8 cellular contexts compared by ENCODE assay signal in the genomic region with DNA sequence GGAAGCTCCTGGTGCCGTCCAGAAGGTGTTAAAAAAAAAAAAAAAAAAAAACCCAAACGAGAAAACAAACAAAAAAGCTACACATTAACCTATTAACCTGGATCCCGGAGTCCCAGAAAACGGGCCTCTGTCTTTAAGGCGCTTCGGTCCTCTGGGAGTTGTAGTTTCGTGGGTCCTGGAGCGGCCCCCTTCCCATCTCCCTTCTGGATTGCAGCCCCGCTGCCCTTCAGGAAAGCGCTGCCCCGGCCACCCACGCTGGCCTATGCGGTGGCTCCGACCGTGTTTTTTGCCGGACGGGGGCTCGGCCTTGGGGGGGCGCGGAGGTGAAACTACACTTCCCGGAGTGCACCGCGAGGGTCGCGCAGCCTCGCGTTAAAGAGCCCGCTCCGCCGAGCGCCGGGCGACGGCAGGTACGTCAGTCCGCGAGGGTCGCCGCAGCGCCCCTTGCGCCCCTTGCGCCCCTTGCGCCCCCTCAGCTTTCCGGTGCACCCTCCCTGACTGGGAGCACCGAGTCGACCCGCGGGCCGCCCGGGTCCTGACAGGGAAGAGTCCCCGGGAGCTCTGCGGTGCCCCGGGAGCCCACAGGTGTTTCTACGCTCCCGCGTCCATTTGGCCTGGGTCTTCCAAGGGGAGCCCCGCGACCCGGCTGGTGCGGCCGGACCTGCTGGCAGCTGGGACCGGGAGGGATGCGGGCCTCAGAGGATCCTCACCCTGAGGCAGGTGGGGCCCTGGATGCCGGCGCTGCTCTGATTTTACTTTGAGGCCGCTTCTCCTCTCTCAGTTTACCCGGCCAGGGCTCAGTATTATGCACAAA.
A peak's percentile ranks its signal among the peaks of the same experiment; 100 is the strongest.
DNase-seq lines count a peak whose midpoint lies in the region; ATAC-seq lines count a peak whose summit lies in the region.

A gene (plus strand): TSS at position 375 of the 814 bp plus-strand sequence. CDS start 8,596 bp downstream, outside the sequence.

- DNase-seq in NCI-H1436 (lab: John Stamatoyannopoulos, UW) (peak; percentile 59), NCI-H1436 treated with DMSO at 0.1 percent for 48 hours (lab: John Stamatoyannopoulos, UW) (no peak), NCI-H146 treated with DMSO at 0.1 percent for 48 hours (lab: John Stamatoyannopoulos, UW; ENCODE audit: unreplicated experiment) (peak; percentile 49), cerebellar cortex (ENCODE audit: low spot score) (peak; percentile 82), kidney glomerular epithelial cell (lab: John Stamatoyannopoulos, UW) (peak; percentile 71)
- DNase-seq in activated CD4-positive, CD25-positive, alpha-beta regulatory T cell treated with anti-CD3 and anti-CD28 coated beads, Interleukin-2, amount 50 U/mL, for 16 hours (ENCODE audit: low read depth, low spot score): peak; percentile 33
- DNase-seq in stimulated activated CD4-positive, alpha-beta T cell treated with anti-CD3 and anti-CD28 coated beads, Interleukin-1b, Interleukin-23, amount 100 ng/mL, for 1 hour (ENCODE audit: low read depth in 2 of 2): peak; percentile 12 to 35

- peak; percentile 92 for ATAC-seq in HG02759 (IDR thresholded peaks at IDR 0.05; ENCODE audit: unreplicated experiment)
